Comparison of ENCODE assay signal across 1 cellular context in the genomic region with DNA sequence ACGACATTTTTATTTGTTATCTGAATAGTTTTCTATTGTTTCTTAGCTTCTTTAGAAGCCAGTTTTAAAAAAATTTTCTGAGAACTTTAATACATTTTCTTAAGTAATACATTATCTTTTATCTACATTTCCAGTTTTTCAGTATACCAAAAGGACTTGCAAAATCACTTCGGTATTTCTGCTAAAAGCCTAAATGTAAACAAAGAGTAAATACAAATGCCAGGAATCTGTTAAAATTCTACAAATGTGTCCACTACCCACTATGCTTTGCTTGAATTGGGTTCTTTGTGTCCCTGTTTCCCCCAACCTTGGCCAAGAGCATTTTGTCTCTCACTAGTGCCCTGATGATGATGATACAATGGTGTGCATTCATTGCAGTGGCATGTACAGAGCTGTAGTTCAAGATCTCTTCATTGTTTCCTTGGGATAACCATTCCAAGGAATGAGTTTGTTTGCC.
TF ChIP-seq lines count a peak whose summit lies in the region.

No MANE protein-coding gene starts in this region.

TF ChIP-seq in HepG2, 621 proteins besides CTCF, POLR2A, EP300 and RAD21 (continued from another document and continues in another):
- TF ChIP-seq RCOR2 (CRISPR knock-in tag; IDR thresholded peaks at IDR 0.05) (peak; percentile 83), EEA1 (CRISPR knock-in tag; IDR thresholded peaks at IDR 0.05; ENCODE audit: borderline replicate concordance) (no peak), GLI4 (CRISPR knock-in tag; IDR thresholded peaks at IDR 0.05; ENCODE audit: borderline replicate concordance) (no peak), KDM6A (CRISPR knock-in tag; IDR thresholded peaks at IDR 0.05; ENCODE audit: low read depth) (peak; percentile 74), JUND (CRISPR knock-in tag; IDR thresholded peaks at IDR 0.05) (no peak), ZNF121 (CRISPR knock-in tag; IDR thresholded peaks at IDR 0.05) (no peak), ZNF878 (CRISPR knock-in tag; IDR thresholded peaks at IDR 0.05) (peak; percentile 35; the same call in 1 of the 2 replicates), ZNF879 (CRISPR knock-in tag; IDR thresholded peaks at IDR 0.05) (no peak), NFIC (IDR thresholded peaks at IDR 0.05; ENCODE audit: low read length) (peak; percentile 97), SAP130 (CRISPR knock-in tag; IDR thresholded peaks at IDR 0.05; ENCODE audit: low read depth) (peak; percentile 61; the same call in 1 of the 2 replicates), MTA3 (CRISPR knock-in tag; IDR thresholded peaks at IDR 0.05) (no peak), KMT2A (CRISPR knock-in tag; IDR thresholded peaks at IDR 0.05) (no peak), MTF1 (CRISPR knock-in tag; IDR thresholded peaks at IDR 0.05) (no peak), AHR (CRISPR knock-in tag; IDR thresholded peaks at IDR 0.05) (no peak), ZBTB38 (CRISPR knock-in tag; IDR thresholded peaks at IDR 0.05) (no peak), RXRA (CRISPR knock-in tag; IDR thresholded peaks at IDR 0.05) (peak; percentile 40; the same call in 1 of the 2 replicates), FOXA3 (CRISPR knock-in tag; IDR thresholded peaks at IDR 0.05) (peak; percentile 96), ZMYM4 (CRISPR knock-in tag; IDR thresholded peaks at IDR 0.05) (peak; percentile 89), MBNL3 (CRISPR knock-in tag; conservative IDR thresholded peaks at IDR 0.05) (no peak), ZNF737 (CRISPR knock-in tag; IDR thresholded peaks at IDR 0.05; ENCODE audit: borderline replicate concordance) (no peak), SP5 (CRISPR knock-in tag; IDR thresholded peaks at IDR 0.05; ENCODE audit: borderline replicate concordance, low read depth) (0 out of 2 replicates have a peak, but pooled peaks have one; percentile 12), DPF2 (CRISPR knock-in tag; IDR thresholded peaks at IDR 0.05; ENCODE audit: borderline replicate concordance, low read depth) (peak; percentile 70; the same call in 1 of the 2 replicates), ZNF790 (CRISPR knock-in tag; IDR thresholded peaks at IDR 0.05; ENCODE audit: borderline replicate concordance) (no peak), ZNF232 (CRISPR knock-in tag; IDR thresholded peaks at IDR 0.05; ENCODE audit: borderline replicate concordance) (no peak), ZNF776 (CRISPR knock-in tag; IDR thresholded peaks at IDR 0.05) (no peak), ISL2 (CRISPR knock-in tag; IDR thresholded peaks at IDR 0.05) (peak; percentile 98), ZBTB7B (CRISPR knock-in tag; IDR thresholded peaks at IDR 0.05) (0 out of 2 replicates have a peak, but pooled peaks have one; percentile 31), HNF4G (IDR thresholded peaks at IDR 0.05; ENCODE audit: borderline replicate concordance, low read depth, low read length) (0 out of 2 replicates have a peak, but pooled peaks have one; percentile 13), HNF4G (CRISPR knock-in tag; IDR thresholded peaks at IDR 0.05; ENCODE audit: borderline replicate concordance, low read depth) (no peak), SOX5 (CRISPR knock-in tag; IDR thresholded peaks at IDR 0.05; ENCODE audit: borderline replicate concordance) (peak; percentile 89), REPIN1 (CRISPR knock-in tag; IDR thresholded peaks at IDR 0.05; ENCODE audit: borderline replicate concordance, low read depth) (0 out of 2 replicates have a peak, but pooled peaks have one; percentile 17), TARDBP (CRISPR knock-in tag; IDR thresholded peaks at IDR 0.05) (peak; percentile 79), ATF7-NPFF (CRISPR knock-in tag; IDR thresholded peaks at IDR 0.05; ENCODE audit: low read depth) (no peak), CREM (IDR thresholded peaks at IDR 0.05) (peak; percentile 95), CREM (CRISPR knock-in tag; IDR thresholded peaks at IDR 0.05) (no peak), ZNF20 (CRISPR knock-in tag; IDR thresholded peaks at IDR 0.05) (no peak), NCOR1 (IDR thresholded peaks at IDR 0.05; ENCODE audit: borderline replicate concordance, low read length) (peak; percentile 60; the same call in 1 of the 2 replicates), ZNF430 (CRISPR knock-in tag; IDR thresholded peaks at IDR 0.05) (no peak)
- TF ChIP-seq, protein P1, sequence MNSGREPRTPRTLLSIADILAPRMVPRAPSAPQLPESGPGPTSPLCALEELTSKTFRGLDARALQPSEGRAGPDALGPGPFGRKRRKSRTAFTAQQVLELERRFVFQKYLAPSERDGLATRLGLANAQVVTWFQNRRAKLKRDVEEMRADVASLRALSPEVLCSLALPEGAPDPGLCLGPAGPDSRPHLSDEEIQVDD (CRISPR knock-in tag; IDR thresholded peaks at IDR 0.05; ENCODE audit: borderline replicate concordance), result no peak
- TF ChIP-seq, protein P2, sequence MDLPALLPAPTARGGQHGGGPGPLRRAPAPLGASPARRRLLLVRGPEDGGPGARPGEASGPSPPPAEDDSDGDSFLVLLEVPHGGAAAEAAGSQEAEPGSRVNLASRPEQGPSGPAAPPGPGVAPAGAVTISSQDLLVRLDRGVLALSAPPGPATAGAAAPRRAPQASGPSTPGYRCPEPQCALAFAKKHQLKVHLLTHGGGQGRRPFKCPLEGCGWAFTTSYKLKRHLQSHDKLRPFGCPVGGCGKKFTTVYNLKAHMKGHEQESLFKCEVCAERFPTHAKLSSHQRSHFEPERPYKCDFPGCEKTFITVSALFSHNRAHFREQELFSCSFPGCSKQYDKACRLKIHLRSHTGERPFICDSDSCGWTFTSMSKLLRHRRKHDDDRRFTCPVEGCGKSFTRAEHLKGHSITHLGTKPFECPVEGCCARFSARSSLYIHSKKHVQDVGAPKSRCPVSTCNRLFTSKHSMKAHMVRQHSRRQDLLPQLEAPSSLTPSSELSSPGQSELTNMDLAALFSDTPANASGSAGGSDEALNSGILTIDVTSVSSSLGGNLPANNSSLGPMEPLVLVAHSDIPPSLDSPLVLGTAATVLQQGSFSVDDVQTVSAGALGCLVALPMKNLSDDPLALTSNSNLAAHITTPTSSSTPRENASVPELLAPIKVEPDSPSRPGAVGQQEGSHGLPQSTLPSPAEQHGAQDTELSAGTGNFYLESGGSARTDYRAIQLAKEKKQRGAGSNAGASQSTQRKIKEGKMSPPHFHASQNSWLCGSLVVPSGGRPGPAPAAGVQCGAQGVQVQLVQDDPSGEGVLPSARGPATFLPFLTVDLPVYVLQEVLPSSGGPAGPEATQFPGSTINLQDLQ (CRISPR knock-in tag; IDR thresholded peaks at IDR 0.05), result no peak
- TF ChIP-seq, protein P3, sequence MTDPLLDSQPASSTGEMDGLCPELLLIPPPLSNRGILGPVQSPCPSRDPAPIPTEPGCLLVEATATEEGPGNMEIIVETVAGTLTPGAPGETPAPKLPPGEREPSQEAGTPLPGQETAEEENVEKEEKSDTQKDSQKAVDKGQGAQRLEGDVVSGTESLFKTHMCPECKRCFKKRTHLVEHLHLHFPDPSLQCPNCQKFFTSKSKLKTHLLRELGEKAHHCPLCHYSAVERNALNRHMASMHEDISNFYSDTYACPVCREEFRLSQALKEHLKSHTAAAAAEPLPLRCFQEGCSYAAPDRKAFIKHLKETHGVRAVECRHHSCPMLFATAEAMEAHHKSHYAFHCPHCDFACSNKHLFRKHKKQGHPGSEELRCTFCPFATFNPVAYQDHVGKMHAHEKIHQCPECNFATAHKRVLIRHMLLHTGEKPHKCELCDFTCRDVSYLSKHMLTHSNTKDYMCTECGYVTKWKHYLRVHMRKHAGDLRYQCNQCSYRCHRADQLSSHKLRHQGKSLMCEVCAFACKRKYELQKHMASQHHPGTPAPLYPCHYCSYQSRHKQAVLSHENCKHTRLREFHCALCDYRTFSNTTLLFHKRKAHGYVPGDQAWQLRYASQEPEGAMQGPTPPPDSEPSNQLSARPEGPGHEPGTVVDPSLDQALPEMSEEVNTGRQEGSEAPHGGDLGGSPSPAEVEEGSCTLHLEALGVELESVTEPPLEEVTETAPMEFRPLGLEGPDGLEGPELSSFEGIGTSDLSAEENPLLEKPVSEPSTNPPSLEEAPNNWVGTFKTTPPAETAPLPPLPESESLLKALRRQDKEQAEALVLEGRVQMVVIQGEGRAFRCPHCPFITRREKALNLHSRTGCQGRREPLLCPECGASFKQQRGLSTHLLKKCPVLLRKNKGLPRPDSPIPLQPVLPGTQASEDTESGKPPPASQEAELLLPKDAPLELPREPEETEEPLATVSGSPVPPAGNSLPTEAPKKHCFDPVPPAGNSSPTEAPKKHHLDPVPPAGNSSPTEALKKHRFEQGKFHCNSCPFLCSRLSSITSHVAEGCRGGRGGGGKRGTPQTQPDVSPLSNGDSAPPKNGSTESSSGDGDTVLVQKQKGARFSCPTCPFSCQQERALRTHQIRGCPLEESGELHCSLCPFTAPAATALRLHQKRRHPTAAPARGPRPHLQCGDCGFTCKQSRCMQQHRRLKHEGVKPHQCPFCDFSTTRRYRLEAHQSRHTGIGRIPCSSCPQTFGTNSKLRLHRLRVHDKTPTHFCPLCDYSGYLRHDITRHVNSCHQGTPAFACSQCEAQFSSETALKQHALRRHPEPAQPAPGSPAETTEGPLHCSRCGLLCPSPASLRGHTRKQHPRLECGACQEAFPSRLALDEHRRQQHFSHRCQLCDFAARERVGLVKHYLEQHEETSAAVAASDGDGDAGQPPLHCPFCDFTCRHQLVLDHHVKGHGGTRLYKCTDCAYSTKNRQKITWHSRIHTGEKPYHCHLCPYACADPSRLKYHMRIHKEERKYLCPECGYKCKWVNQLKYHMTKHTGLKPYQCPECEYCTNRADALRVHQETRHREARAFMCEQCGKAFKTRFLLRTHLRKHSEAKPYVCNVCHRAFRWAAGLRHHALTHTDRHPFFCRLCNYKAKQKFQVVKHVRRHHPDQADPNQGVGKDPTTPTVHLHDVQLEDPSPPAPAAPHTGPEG (CRISPR knock-in tag; IDR thresholded peaks at IDR 0.05), result no peak
- TF ChIP-seq, protein P4, sequence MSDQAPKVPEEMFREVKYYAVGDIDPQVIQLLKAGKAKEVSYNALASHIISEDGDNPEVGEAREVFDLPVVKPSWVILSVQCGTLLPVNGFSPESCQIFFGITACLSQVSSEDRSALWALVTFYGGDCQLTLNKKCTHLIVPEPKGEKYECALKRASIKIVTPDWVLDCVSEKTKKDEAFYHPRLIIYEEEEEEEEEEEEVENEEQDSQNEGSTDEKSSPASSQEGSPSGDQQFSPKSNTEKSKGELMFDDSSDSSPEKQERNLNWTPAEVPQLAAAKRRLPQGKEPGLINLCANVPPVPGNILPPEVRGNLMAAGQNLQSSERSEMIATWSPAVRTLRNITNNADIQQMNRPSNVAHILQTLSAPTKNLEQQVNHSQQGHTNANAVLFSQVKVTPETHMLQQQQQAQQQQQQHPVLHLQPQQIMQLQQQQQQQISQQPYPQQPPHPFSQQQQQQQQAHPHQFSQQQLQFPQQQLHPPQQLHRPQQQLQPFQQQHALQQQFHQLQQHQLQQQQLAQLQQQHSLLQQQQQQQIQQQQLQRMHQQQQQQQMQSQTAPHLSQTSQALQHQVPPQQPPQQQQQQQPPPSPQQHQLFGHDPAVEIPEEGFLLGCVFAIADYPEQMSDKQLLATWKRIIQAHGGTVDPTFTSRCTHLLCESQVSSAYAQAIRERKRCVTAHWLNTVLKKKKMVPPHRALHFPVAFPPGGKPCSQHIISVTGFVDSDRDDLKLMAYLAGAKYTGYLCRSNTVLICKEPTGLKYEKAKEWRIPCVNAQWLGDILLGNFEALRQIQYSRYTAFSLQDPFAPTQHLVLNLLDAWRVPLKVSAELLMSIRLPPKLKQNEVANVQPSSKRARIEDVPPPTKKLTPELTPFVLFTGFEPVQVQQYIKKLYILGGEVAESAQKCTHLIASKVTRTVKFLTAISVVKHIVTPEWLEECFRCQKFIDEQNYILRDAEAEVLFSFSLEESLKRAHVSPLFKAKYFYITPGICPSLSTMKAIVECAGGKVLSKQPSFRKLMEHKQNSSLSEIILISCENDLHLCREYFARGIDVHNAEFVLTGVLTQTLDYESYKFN (CRISPR knock-in tag; conservative IDR thresholded peaks at IDR 0.05), result peak; percentile 87
- TF ChIP-seq, protein P5, sequence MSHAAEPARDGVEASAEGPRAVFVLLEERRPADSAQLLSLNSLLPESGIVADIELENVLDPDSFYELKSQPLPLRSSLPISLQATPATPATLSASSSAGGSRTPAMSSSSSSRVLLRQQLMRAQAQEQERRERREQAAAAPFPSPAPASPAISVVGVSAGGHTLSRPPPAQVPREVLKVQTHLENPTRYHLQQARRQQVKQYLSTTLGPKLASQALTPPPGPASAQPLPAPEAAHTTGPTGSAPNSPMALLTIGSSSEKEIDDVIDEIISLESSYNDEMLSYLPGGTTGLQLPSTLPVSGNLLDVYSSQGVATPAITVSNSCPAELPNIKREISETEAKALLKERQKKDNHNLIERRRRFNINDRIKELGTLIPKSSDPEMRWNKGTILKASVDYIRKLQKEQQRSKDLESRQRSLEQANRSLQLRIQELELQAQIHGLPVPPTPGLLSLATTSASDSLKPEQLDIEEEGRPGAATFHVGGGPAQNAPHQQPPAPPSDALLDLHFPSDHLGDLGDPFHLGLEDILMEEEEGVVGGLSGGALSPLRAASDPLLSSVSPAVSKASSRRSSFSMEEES (CRISPR knock-in tag; IDR thresholded peaks at IDR 0.05), result peak; percentile 36; the same call in 1 of the 2 replicates
- TF ChIP-seq, protein P6, sequence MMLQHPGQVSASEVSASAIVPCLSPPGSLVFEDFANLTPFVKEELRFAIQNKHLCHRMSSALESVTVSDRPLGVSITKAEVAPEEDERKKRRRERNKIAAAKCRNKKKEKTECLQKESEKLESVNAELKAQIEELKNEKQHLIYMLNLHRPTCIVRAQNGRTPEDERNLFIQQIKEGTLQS (CRISPR knock-in tag; IDR thresholded peaks at IDR 0.05), result peak; percentile 70; the same call in 1 of the 2 replicates
- TF ChIP-seq, protein P7, sequence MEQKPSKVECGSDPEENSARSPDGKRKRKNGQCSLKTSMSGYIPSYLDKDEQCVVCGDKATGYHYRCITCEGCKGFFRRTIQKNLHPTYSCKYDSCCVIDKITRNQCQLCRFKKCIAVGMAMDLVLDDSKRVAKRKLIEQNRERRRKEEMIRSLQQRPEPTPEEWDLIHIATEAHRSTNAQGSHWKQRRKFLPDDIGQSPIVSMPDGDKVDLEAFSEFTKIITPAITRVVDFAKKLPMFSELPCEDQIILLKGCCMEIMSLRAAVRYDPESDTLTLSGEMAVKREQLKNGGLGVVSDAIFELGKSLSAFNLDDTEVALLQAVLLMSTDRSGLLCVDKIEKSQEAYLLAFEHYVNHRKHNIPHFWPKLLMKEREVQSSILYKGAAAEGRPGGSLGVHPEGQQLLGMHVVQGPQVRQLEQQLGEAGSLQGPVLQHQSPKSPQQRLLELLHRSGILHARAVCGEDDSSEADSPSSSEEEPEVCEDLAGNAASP (CRISPR knock-in tag; IDR thresholded peaks at IDR 0.05; ENCODE audit: borderline replicate concordance), result peak; percentile 82
- TF ChIP-seq, protein P8, sequence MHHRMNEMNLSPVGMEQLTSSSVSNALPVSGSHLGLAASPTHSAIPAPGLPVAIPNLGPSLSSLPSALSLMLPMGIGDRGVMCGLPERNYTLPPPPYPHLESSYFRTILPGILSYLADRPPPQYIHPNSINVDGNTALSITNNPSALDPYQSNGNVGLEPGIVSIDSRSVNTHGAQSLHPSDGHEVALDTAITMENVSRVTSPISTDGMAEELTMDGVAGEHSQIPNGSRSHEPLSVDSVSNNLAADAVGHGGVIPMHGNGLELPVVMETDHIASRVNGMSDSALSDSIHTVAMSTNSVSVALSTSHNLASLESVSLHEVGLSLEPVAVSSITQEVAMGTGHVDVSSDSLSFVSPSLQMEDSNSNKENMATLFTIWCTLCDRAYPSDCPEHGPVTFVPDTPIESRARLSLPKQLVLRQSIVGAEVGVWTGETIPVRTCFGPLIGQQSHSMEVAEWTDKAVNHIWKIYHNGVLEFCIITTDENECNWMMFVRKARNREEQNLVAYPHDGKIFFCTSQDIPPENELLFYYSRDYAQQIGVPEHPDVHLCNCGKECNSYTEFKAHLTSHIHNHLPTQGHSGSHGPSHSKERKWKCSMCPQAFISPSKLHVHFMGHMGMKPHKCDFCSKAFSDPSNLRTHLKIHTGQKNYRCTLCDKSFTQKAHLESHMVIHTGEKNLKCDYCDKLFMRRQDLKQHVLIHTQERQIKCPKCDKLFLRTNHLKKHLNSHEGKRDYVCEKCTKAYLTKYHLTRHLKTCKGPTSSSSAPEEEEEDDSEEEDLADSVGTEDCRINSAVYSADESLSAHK (CRISPR knock-in tag; IDR thresholded peaks at IDR 0.05; ENCODE audit: borderline replicate concordance), result no peak
